Comparison of ENCODE assay signal across 14 cellular contexts in the genomic region with DNA sequence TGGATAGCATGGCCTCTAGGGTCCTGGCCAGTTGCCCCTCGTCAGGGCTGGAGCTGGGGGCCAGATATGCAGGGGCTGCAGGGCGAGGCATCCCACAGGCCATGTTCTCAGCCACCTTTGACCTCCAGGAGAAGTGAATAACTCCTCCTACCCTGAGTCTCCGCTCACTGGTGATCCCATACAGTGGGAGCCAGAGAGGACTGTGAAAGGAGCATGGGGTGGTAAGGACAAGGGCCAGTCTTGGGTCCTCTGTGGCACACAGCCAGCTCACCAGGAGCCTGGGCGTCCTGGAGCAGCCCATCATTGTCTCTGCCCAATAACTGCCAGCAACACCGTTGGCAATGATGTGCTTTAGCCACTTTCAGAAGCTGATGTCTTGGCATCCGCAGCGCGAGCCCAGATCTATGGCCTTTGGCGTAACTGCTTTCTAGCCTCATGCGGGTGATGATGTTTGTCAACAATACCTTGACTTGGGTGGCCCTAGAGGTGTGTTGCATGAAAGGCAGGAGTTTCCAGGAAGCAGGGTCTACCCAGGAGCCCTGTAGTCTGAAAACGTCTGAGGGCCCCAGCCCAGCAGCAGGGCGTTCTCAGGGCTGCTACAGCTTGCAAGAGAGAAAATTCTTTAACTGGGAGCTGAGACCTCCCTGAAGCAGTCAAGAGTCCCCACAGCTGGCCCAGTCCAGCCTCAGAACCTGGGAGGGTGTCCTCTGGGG.
"Had no signal": no experiment of that assay in that cellular context is flagged by ENCODE, and none has a peak within 500 bp of the region (broad histone marks: within the 10 kb centered on the region; RNA-seq: fewer than 3 reads in every experiment).

No MANE protein-coding gene starts in this region.

- H3K4me1 Mint-ChIP-seq: activated B cell treated with CpG ODN at 0.5 μM for 24 hours; activated naive CD4-positive, alpha-beta T cell treated with anti-CD3 and anti-CD28 coated beads, Interleukin-2, amount 10 ng/mL, durations not matched to agents 7 days and 5 days; neural crest cell; stimulated activated naive B cell treated with anti-CD40 and anti-IgM and Interleukin-4, amounts not matched to agents 10 μg/mL and 1 μg/mL and 100 μg/mL, for 72 hours had no signal

- H3K36me3 ChIP-seq: adrenal gland, esophagus squamous epithelium, pancreas, SJSA1 had no signal

- H3K27ac ChIP-seq: esophagus squamous epithelium, pancreas, SJSA1 had no signal

- H3K9me3 Mint-ChIP-seq: activated B cell treated with CpG ODN at 0.5 μM for 24 hours; activated CD4-positive, alpha-beta T cell treated with anti-CD3 and anti-CD28 coated beads, Interleukin-2, amount 10 ng/mL, durations not matched to agents 7 days and 5 days; activated naive CD4-positive, alpha-beta T cell treated with anti-CD3 and anti-CD28 coated beads, Interleukin-2, amount 10 ng/mL, durations not matched to agents 7 days and 5 days; neural crest cell; stimulated activated naive B cell treated with anti-CD40 and anti-IgM and Interleukin-4, amounts not matched to agents 10 μg/mL and 1 μg/mL and 100 μg/mL, for 72 hours; type B pancreatic cell had no signal

- H3K9me3 ChIP-seq: adrenal gland, esophagus squamous epithelium, pancreas, SJSA1 had no signal

- H3K27ac Mint-ChIP-seq: activated B cell treated with CpG ODN at 0.5 μM for 24 hours; activated CD4-positive, alpha-beta T cell treated with anti-CD3 and anti-CD28 coated beads, Interleukin-2, amount 10 ng/mL, durations not matched to agents 7 days and 5 days; activated naive CD4-positive, alpha-beta T cell treated with anti-CD3 and anti-CD28 coated beads, Interleukin-2, amount 10 ng/mL, durations not matched to agents 7 days and 5 days; stimulated activated naive B cell treated with anti-CD40 and anti-IgM and Interleukin-4, amounts not matched to agents 10 μg/mL and 1 μg/mL and 100 μg/mL, for 72 hours; type B pancreatic cell had no signal

- H3K36me3 Mint-ChIP-seq: activated naive CD4-positive, alpha-beta T cell treated with anti-CD3 and anti-CD28 coated beads, Interleukin-2, amount 10 ng/mL, durations not matched to agents 7 days and 5 days; stimulated activated naive B cell treated with anti-CD40 and anti-IgM and Interleukin-4, amounts not matched to agents 10 μg/mL and 1 μg/mL and 100 μg/mL, for 72 hours; type B pancreatic cell had no signal

- H3K27me3 Mint-ChIP-seq: type B pancreatic cell had no signal

- H3K4me3 ChIP-seq: adrenal gland, esophagus squamous epithelium, lung, pancreas, SJSA1 had no signal

- DNase-seq: activated B cell treated with CpG ODN at 0.5 μM for 24 hours; activated CD4-positive, alpha-beta T cell treated with anti-CD3 and anti-CD28 coated beads, Interleukin-2, amount 10 ng/mL, durations not matched to agents 7 days and 5 days; activated naive CD4-positive, alpha-beta T cell treated with anti-CD3 and anti-CD28 coated beads, Interleukin-2, amount 10 ng/mL, durations not matched to agents 7 days and 5 days; esophagus squamous epithelium; hypothalamus; stimulated activated CD4-positive, alpha-beta T cell treated with anti-CD3 and anti-CD28 coated beads, Interleukin-15, amount 100 ng/mL, for 24 hours; stimulated activated CD4-positive, alpha-beta T cell treated with anti-CD3 and anti-CD28 coated beads, Interleukin-4, amount 100 ng/mL, for 1 hour; stimulated activated naive B cell treated with anti-CD40 and anti-IgM and Interleukin-4, amounts not matched to agents 10 μg/mL and 1 μg/mL and 100 μg/mL, for 72 hours had no signal

- H3K4me3 Mint-ChIP-seq: activated B cell treated with CpG ODN at 0.5 μM for 24 hours; activated CD4-positive, alpha-beta T cell treated with anti-CD3 and anti-CD28 coated beads, Interleukin-2, amount 10 ng/mL, durations not matched to agents 7 days and 5 days; activated naive CD4-positive, alpha-beta T cell treated with anti-CD3 and anti-CD28 coated beads, Interleukin-2, amount 10 ng/mL, durations not matched to agents 7 days and 5 days; neural crest cell; stimulated activated naive B cell treated with anti-CD40 and anti-IgM and Interleukin-4, amounts not matched to agents 10 μg/mL and 1 μg/mL and 100 μg/mL, for 72 hours; type B pancreatic cell had no signal

- H3K4me1 ChIP-seq: esophagus squamous epithelium, pancreas, SJSA1 had no signal

- ATAC-seq: pancreas; stimulated activated naive B cell treated with anti-CD40 and anti-IgM and Interleukin-4, amounts not matched to agents 10 μg/mL and 1 μg/mL and 100 μg/mL, for 72 hours had no signal

- H3K27me3 ChIP-seq: adrenal gland, pancreas had no signal
